Comparison of ENCODE assay signal across 31 cellular contexts in the genomic region with DNA sequence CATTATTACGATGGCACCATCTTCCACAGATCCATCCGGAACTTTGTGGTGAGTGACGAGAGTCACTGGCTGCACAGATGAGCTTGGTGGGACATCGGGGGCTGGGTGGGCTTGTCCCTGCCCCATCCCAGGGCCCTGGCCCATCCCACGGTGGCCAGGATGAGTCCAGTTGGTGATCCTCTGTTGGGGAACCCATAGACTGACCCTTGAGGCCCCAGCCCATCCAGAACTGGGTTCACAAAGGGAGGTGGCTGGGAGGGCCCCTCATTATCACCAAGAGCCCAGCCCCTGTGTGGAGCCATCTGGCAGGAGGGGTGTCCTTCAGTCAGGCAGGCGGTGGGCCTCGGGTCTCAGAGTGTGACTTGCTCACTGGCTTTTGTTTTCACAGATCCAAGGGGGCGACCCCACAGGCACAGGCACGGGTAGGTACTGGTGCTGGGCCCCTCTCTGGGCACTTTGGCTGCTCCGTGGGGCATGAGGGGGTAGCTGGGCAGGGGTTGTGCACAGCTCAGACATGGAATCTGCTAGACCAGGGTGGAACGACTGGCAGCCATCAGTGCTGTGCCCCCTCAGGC. TPM values are rescaled to one million over a fixed set of nuclear protein-coding genes. Genes with fewer than 3 reads are reported as not detected.
"Had no signal": no experiment of that assay in that cellular context is flagged by ENCODE, and none has a peak within 500 bp of the region (broad histone marks: within the 10 kb centered on the region; RNA-seq: fewer than 3 reads in every experiment).

No MANE protein-coding gene starts in this region.

- H3K27ac Mint-ChIP-seq: activated CD4-positive, alpha-beta T cell treated with anti-CD3 and anti-CD28 coated beads for 36 hours; activated T-helper 2 cell treated with anti-CD3 and anti-CD28 coated beads, Interferon-gamma antibody, Interleukin-2, Interleukin-4, amounts not matched to agents 10 μg/mL and 5 μg/mL and 100 μg/mL, durations not matched to agents 14 hours and 24 hours and 36 hours; dendritic cell treated with granulocyte-macrophage colony-stimulating factor and Interleukin-4, amounts not matched to agents 40 ng/mL and 50 ng/mL, for 4 days; neural progenitor cell; T-helper 1 cell treated with Interleukin-12 subunit alpha and Interleukin-12 subunit beta and Interleukin-4 antibody, amounts not matched to agents 30 μg/mL and 1 μg/mL, for 36 hours; WTC11 had no signal

- H3K4me3 Mint-ChIP-seq: activated CD4-positive, alpha-beta T cell treated with anti-CD3 and anti-CD28 coated beads for 36 hours; activated T-cell treated with anti-CD3 and anti-CD28 coated beads, Interleukin-2, amount 50 U/mL, for 4 hours; dendritic cell treated with granulocyte-macrophage colony-stimulating factor and Interleukin-4, amounts not matched to agents 40 ng/mL and 50 ng/mL, for 4 days; naive B cell; neural progenitor cell; stimulated activated naive CD8-positive, alpha-beta T cell treated with anti-CD3 and anti-CD28 coated beads, Interleukin-15, amount 100 ng/mL, for 72 hours; T-helper 1 cell treated with Interleukin-12 subunit alpha and Interleukin-12 subunit beta and Interleukin-4 antibody, amounts not matched to agents 30 μg/mL and 1 μg/mL, for 36 hours; WTC11 had no signal

- H3K27ac ChIP-seq: cardiac muscle cell, esophagus muscularis mucosa, gastrocnemius medialis, neural progenitor cell, prostate gland, right atrium auricular region, suprapubic skin, tibial nerve, vagina had no signal

- ATAC-seq: activated CD4-positive, alpha-beta T cell treated with anti-CD3 and anti-CD28 coated beads for 36 hours; activated T-cell treated with anti-CD3 and anti-CD28 coated beads, Interleukin-2, amount 50 U/mL, for 4 hours; gastrocnemius medialis; left cardiac atrium; mucosa of descending colon; stimulated activated naive CD8-positive, alpha-beta T cell treated with anti-CD3 and anti-CD28 coated beads, Interleukin-15, amount 100 ng/mL, for 72 hours; WTC11 had no signal

- FAIRE-seq: endothelial cell of umbilical vein had no signal

- H3K9me3 Mint-ChIP-seq: activated T-cell treated with anti-CD3 and anti-CD28 coated beads, Interleukin-2, amount 50 U/mL, for 4 hours; activated T-helper 2 cell treated with anti-CD3 and anti-CD28 coated beads, Interferon-gamma antibody, Interleukin-2, Interleukin-4, amounts not matched to agents 10 μg/mL and 5 μg/mL and 100 μg/mL, durations not matched to agents 14 hours and 24 hours and 36 hours; dendritic cell treated with granulocyte-macrophage colony-stimulating factor and Interleukin-4, amounts not matched to agents 40 ng/mL and 50 ng/mL, for 4 days; naive B cell; neural progenitor cell; stimulated activated naive CD8-positive, alpha-beta T cell treated with anti-CD3 and anti-CD28 coated beads, Interleukin-15, amount 100 ng/mL, for 72 hours; T-helper 1 cell treated with Interleukin-12 subunit alpha and Interleukin-12 subunit beta and Interleukin-4 antibody, amounts not matched to agents 30 μg/mL and 1 μg/mL, for 36 hours; WTC11 had no signal

- H3K4me1 ChIP-seq: gastrocnemius medialis, neural progenitor cell, prostate gland, right atrium auricular region, suprapubic skin, vagina had no signal

- H3K27me3 Mint-ChIP-seq: activated CD4-positive, alpha-beta T cell treated with anti-CD3 and anti-CD28 coated beads for 36 hours; dendritic cell treated with granulocyte-macrophage colony-stimulating factor and Interleukin-4, amounts not matched to agents 40 ng/mL and 50 ng/mL, for 4 days; naive B cell; stimulated activated naive CD8-positive, alpha-beta T cell treated with anti-CD3 and anti-CD28 coated beads, Interleukin-15, amount 100 ng/mL, for 72 hours had no signal

- H3K36me3 ChIP-seq: neural progenitor cell had no signal

- H3K4me1 Mint-ChIP-seq: WTC11 had no signal

- DNase-seq: activated CD4-positive, alpha-beta T cell treated with anti-CD3 and anti-CD28 coated beads for 36 hours; activated CD4-positive, alpha-beta T cell treated with anti-CD3 and anti-CD28 coated beads, Interleukin-2, amount 50 U/mL, for 4 hours; activated CD8-positive, alpha-beta memory T cell treated with anti-CD3 and anti-CD28 coated beads, Interleukin-2, amount 50 U/mL, for 48 hours; activated naive CD4-positive, alpha-beta T cell; activated T-cell treated with anti-CD3 and anti-CD28 coated beads, Interleukin-2, amount 50 U/mL, for 4 hours; amygdala; effector CD8-positive, alpha-beta T cell; gastrocnemius medialis; head of caudate nucleus; islet precursor cell; left cardiac atrium; mesenchymal stem cell; naive B cell; stimulated activated CD4-positive, alpha-beta T cell treated with anti-CD3 and anti-CD28 coated beads, Interleukin-12 subunit alpha, Interleukin-12 subunit beta, amount 100 ng/mL, for 4 hours; stimulated activated CD4-positive, alpha-beta T cell treated with anti-CD3 and anti-CD28 coated beads, Interleukin-4, amount 100 ng/mL, for 4 hours; stimulated activated naive CD8-positive, alpha-beta T cell treated with anti-CD3 and anti-CD28 coated beads, Interleukin-15, amount 100 ng/mL, for 72 hours; T1000 had no signal

- H3K4me3 ChIP-seq: cardiac muscle cell, esophagus muscularis mucosa, gastrocnemius medialis, mucosa of descending colon, neural progenitor cell, prostate gland, right atrium auricular region, suprapubic skin, tibial nerve, vagina had no signal

- H3K27me3 ChIP-seq: cardiac muscle cell, esophagus muscularis mucosa, gastrocnemius medialis, neural progenitor cell, right atrium auricular region, suprapubic skin, tibial nerve, vagina had no signal

- H3K9me3 ChIP-seq: esophagus muscularis mucosa, gastrocnemius medialis, mucosa of descending colon, prostate gland, right atrium auricular region, suprapubic skin, tibial nerve, vagina had no signal

RNA-seq across cellular contexts. Expression of gene CCDC116, which starts 55.2 kb away (rescaled TPM):
- total RNA-seq: right atrium auricular region, vagina had no signal
